ENCODE assay signal across 22 cellular contexts in the genomic region with DNA sequence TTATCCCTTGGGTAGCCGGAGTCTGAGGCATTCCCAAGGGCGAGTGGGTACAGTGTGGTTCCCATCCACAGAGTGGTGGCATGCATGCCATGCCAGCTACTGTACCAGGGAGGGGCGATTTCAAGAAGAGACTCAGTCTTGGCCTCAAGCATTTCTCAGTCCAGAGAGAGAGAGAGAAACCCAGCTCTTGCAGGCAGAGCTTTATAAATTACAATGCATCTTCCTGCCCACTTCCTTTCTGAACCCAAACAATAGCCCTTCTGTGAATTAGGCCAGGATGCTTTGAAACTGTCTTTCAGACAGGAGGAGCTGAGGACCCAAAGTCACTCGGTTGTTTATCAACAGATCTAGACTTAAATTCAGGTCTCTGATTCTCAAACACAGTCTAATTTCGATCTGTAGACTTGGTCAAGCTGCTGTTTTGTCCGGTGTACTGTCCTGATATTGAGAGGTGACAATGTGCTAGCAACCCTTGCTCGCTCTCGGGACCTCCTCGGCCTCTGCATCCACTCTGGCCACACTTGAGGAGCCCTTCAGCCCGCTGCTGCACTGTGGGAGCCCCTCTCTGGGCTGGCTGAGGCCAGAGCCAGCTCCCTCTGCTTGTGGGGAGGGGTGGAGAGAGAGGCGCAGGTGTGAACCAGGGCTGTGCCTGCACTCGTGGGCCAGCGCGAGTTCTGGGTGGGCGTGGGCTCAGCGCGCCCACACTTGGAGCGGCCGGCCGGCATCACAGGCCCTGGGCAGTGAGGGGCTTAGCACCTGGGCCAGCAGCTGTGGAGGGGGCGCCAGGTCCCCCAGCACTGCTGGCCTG.
DNase-seq lines count a peak whose midpoint lies in the region; ATAC-seq and TF ChIP-seq lines count a peak whose summit lies in the region.
"Had no signal": no experiment of that assay in that cellular context is flagged by ENCODE, and none has a peak within 500 bp of the region (broad histone marks: within the 10 kb centered on the region; RNA-seq: fewer than 3 reads in every experiment).

No MANE protein-coding gene starts in this region.

- H3K27me3 Mint-ChIP-seq in activated naive CD8-positive, alpha-beta T cell treated with anti-CD3 and anti-CD28 coated beads, Interleukin-2, amount 10 ng/mL, durations not matched to agents 7 days and 5 days = no peaks in the 10 kb centered on the region
- H3K27me3 Mint-ChIP-seq in activated naive CD8-positive, alpha-beta T cell treated with anti-CD3 and anti-CD28 coated beads, Interleukin-2, amount 50 U/mL, for 24 hours = peaks cover 5% of the 10 kb centered on the region
- H3K27me3 Mint-ChIP-seq in endothelial cell (ENCODE audit: unreplicated experiment) (peaks cover 4% of the 10 kb centered on the region), nephron (ENCODE audit: low read depth) (peaks cover 15% of the 10 kb centered on the region)

- peak; percentile 36 for ATAC-seq in activated naive CD8-positive, alpha-beta T cell treated with anti-CD3 and anti-CD28 coated beads, Interleukin-2, amount 10 ng/mL, durations not matched to agents 7 days and 5 days (ENCODE audit: low read depth)
- ATAC-seq in activated naive CD8-positive, alpha-beta T cell treated with anti-CD3 and anti-CD28 coated beads, Interleukin-2, amount 50 U/mL, for 24 hours = no peak
- ATAC-seq in GM19463 (IDR thresholded peaks at IDR 0.05; ENCODE audit: unreplicated experiment) (no peak), HG03039 (IDR thresholded peaks at IDR 0.05; ENCODE audit: unreplicated experiment) (no peak)

- peaks cover 3% of the 10 kb centered on the region for H3K4me1 Mint-ChIP-seq in activated naive CD8-positive, alpha-beta T cell treated with anti-CD3 and anti-CD28 coated beads, Interleukin-2, amount 10 ng/mL, durations not matched to agents 7 days and 5 days
- no peaks in the 10 kb centered on the region for H3K4me1 Mint-ChIP-seq in activated naive CD8-positive, alpha-beta T cell treated with anti-CD3 and anti-CD28 coated beads, Interleukin-2, amount 50 U/mL, for 24 hours
- peaks cover 4% of the 10 kb centered on the region for H3K4me1 Mint-ChIP-seq in endothelial cell (ENCODE audit: unreplicated experiment)
- peaks cover 32% of the 10 kb centered on the region for H3K4me1 Mint-ChIP-seq in nephron
- H3K4me1 Mint-ChIP-seq: CD14-positive monocyte; CD8-positive, alpha-beta memory T cell had no signal

- no peaks in the 10 kb centered on the region for H3K9me3 Mint-ChIP-seq in activated naive CD8-positive, alpha-beta T cell treated with anti-CD3 and anti-CD28 coated beads, Interleukin-2, amount 10 ng/mL, durations not matched to agents 7 days and 5 days
- peaks cover 4% of the 10 kb centered on the region for H3K9me3 Mint-ChIP-seq in activated naive CD8-positive, alpha-beta T cell treated with anti-CD3 and anti-CD28 coated beads, Interleukin-2, amount 50 U/mL, for 24 hours
- H3K9me3 Mint-ChIP-seq in endothelial cell (ENCODE audit: unreplicated experiment) = no peaks in the 10 kb centered on the region
- peaks cover 9% of the 10 kb centered on the region for H3K9me3 Mint-ChIP-seq in nephron

- DNase-seq in activated naive CD8-positive, alpha-beta T cell treated with anti-CD3 and anti-CD28 coated beads, Interleukin-2, amount 10 ng/mL, durations not matched to agents 7 days and 5 days = no peak
- no peak for DNase-seq in activated naive CD8-positive, alpha-beta T cell treated with anti-CD3 and anti-CD28 coated beads, Interleukin-2, amount 50 U/mL, for 24 hours
- DNase-seq in endothelial cell (ENCODE audit: low spot score) (no peak), NCI-H2227 treated with DMSO at 0.1 percent for 48 hours (lab: John Stamatoyannopoulos, UW) (no peak)
- DNase-seq in stimulated activated naive CD4-positive, alpha-beta T cell (lab: John Stamatoyannopoulos, UW) = no peak
- DNase-seq: 8988T; ACHN; BE2C; Calu3; CD8-positive, alpha-beta memory T cell; DMS79 treated with DMSO at 0.1 percent for 48 hours; GM23248; H7; KBM-7; NCI-H1694; NCI-H2029 treated with DMSO at 0.1 percent for 48 hours; NCI-H526 treated with DMSO at 0.1 percent for 48 hours; SHP77 had no signal

- POLR2A ChIA-PET in activated naive CD8-positive, alpha-beta T cell treated with anti-CD3 and anti-CD28 coated beads, Interleukin-2, amount 10 ng/mL, durations not matched to agents 7 days and 5 days (lab: Charles Lee) = no interaction called here

- no peak overlapping the region for H3K27ac Mint-ChIP-seq in activated naive CD8-positive, alpha-beta T cell treated with anti-CD3 and anti-CD28 coated beads, Interleukin-2, amount 10 ng/mL, durations not matched to agents 7 days and 5 days
- H3K27ac Mint-ChIP-seq in activated naive CD8-positive, alpha-beta T cell treated with anti-CD3 and anti-CD28 coated beads, Interleukin-2, amount 50 U/mL, for 24 hours = no peak overlapping the region
- H3K27ac Mint-ChIP-seq in endothelial cell (ENCODE audit: unreplicated experiment) (peak overlapping the region; percentile 45), nephron (peak overlapping the region in 2 of 3 experiments; percentile 21 to 62)
- H3K27ac Mint-ChIP-seq: CD14-positive monocyte; CD8-positive, alpha-beta memory T cell had no signal

- TF ChIP-seq CTCF in endothelial cell (IDR thresholded peaks at IDR 0.05; ENCODE audit: unreplicated experiment) (no peak), nephron (IDR thresholded peaks at IDR 0.05; ENCODE audit: unreplicated experiment in 3 of 3) (no peak)

- H3K4me3 Mint-ChIP-seq in activated naive CD8-positive, alpha-beta T cell treated with anti-CD3 and anti-CD28 coated beads, Interleukin-2, amount 10 ng/mL, durations not matched to agents 7 days and 5 days = no peak overlapping the region
- H3K4me3 Mint-ChIP-seq in activated naive CD8-positive, alpha-beta T cell treated with anti-CD3 and anti-CD28 coated beads, Interleukin-2, amount 50 U/mL, for 24 hours = no peak overlapping the region
- no peak overlapping the region for H3K4me3 Mint-ChIP-seq in endothelial cell (ENCODE audit: unreplicated experiment)
- no peak overlapping the region for H3K4me3 Mint-ChIP-seq in nephron
- H3K4me3 Mint-ChIP-seq: CD14-positive monocyte; CD8-positive, alpha-beta memory T cell had no signal

- no peaks in the 10 kb centered on the region for H3K36me3 Mint-ChIP-seq in activated naive CD8-positive, alpha-beta T cell treated with anti-CD3 and anti-CD28 coated beads, Interleukin-2, amount 10 ng/mL, durations not matched to agents 7 days and 5 days
- H3K36me3 Mint-ChIP-seq in activated naive CD8-positive, alpha-beta T cell treated with anti-CD3 and anti-CD28 coated beads, Interleukin-2, amount 50 U/mL, for 24 hours (ENCODE audit: low read depth) = no peaks in the 10 kb centered on the region
- H3K36me3 Mint-ChIP-seq in endothelial cell (ENCODE audit: low read depth, unreplicated experiment) (no peaks in the 10 kb centered on the region), nephron (ENCODE audit: low read depth) (peaks cover 4% of the 10 kb centered on the region)
- H3K36me3 Mint-ChIP-seq: CD14-positive monocyte; CD8-positive, alpha-beta memory T cell had no signal

Comparison
In these comparisons a context has a peak if more than half of its experiments do, and no peak if none do; other contexts are left out.
1. H3K27ac Mint-ChIP-seq: peak in endothelial cell (single experiment) and nephron (2 of 3); none in activated naive CD8-positive, alpha-beta T cell treated with anti-CD3 and anti-CD28 coated beads, Interleukin-2, amount 10 ng/mL, durations not matched to agents 7 days and 5 days (single experiment) and activated naive CD8-positive, alpha-beta T cell treated with anti-CD3 and anti-CD28 coated beads, Interleukin-2, amount 50 U/mL, for 24 hours (single experiment).